In genomic region chr2:19990416-19990728, GRCh38 we compare ENCODE assay signal across 8 cellular contexts. TPM values are rescaled to one million over a fixed set of nuclear protein-coding genes. Genes with fewer than 3 reads are reported as not detected.
DNase-seq lines count a peak whose midpoint lies in the region; ATAC-seq and TF ChIP-seq lines count a peak whose summit lies in the region.

No MANE protein-coding gene starts in this region.

- H3K36me3 ChIP-seq in HEK293 (ENCODE audit: control insufficient read depth in 2 of 2, insufficient read depth in 1 of 2, low read length in 2 of 2), result peaks cover 0 to 6% of the 10 kb centered on the region in 2 experiments; a peak in 1 of 3 replicates
- H3K36me3 ChIP-seq in iPS-15b (ENCODE audit: control insufficient read depth, insufficient read depth, low read length), result no peaks in the 10 kb centered on the region
- H3K36me3 ChIP-seq in smooth muscle cell (ENCODE audit: low read depth), result no peaks in the 10 kb centered on the region

- H3K9me3 ChIP-seq in HEK293 (ENCODE audit: control insufficient read depth, insufficient read depth, low read depth, low read length) (no peaks in the 10 kb centered on the region), iPS-15b (ENCODE audit: control insufficient read depth, insufficient read depth, low read length) (no peaks in the 10 kb centered on the region), smooth muscle cell (replicated peaks; ENCODE audit: low read depth) (no peaks in the 10 kb centered on the region)

- peaks cover 9% of the 10 kb centered on the region for H3K36me3 Mint-ChIP-seq in activated T-helper 17 cell treated with anti-CD3 and anti-CD28 coated beads, Interleukin-2, amount 50 U/mL, for 72 hours (ENCODE audit: low read depth)

- H3K27ac Mint-ChIP-seq in activated T-helper 17 cell treated with anti-CD3 and anti-CD28 coated beads, Interleukin-2, amount 50 U/mL, for 72 hours, result peak overlapping the region; percentile 91

- WGBS in smooth muscle cell (ENCODE audit: low lambda C conversion rate), result 8% methylated on average over 10 of the region's 10 CpGs

- H3K27me3 ChIP-seq in iPS-15b (ENCODE audit: control insufficient read depth, insufficient read depth, low read length), result no peaks in the 10 kb centered on the region
- no peaks in the 10 kb centered on the region for H3K27me3 ChIP-seq in smooth muscle cell (ENCODE audit: low read depth)

- CTCF ChIA-PET in HEK293 (lab: Yijun Ruan, JAX), result no interaction called here

- TF ChIP-seq CTCF in HEK293 (tag by site-specific recombination; IDR thresholded peaks at IDR 0.05) (no peak; the same call in 1 of the 2 replicates), smooth muscle cell (IDR thresholded peaks at IDR 0.05; ENCODE audit: borderline replicate concordance, insufficient read depth, poor library complexity, severe bottlenecking) (no peak)

- H3K4me3 ChIP-seq in HEK293 (ENCODE audit: low read depth, low read length), result peak overlapping the region; percentile 56
- H3K4me3 ChIP-seq in iPS-15b (ENCODE audit: low read depth, low read length), result peak overlapping the region; percentile 96
- peak overlapping the region; percentile 75 for H3K4me3 ChIP-seq in smooth muscle cell

- H3K4me2 ChIP-seq in smooth muscle cell, result peak overlapping the region; percentile 86

- H3K79me2 ChIP-seq in smooth muscle cell (ENCODE audit: low read depth), result peaks cover 14% of the 10 kb centered on the region

- peak overlapping the region; percentile 92 for H2AFZ ChIP-seq in smooth muscle cell (ENCODE audit: low read depth)

- POLR2A ChIA-PET in HEK293 (lab: Yijun Ruan, JAX), result interaction anchor here (0.6 to 1.2 kb wide), 6 partner anchors 9 to 881 kb away, joined by 3 to 11 read pairs (median 4); partner anchors contain the start of gene LAPTM4A

- H3K4me3 Mint-ChIP-seq in activated T-helper 17 cell treated with anti-CD3 and anti-CD28 coated beads, Interleukin-2, amount 50 U/mL, for 72 hours, result peak overlapping the region; percentile 93

- H4K20me1 ChIP-seq in smooth muscle cell (ENCODE audit: low read depth), result no peaks in the 10 kb centered on the region

- peaks cover 16% of the 10 kb centered on the region for H3K27me3 Mint-ChIP-seq in activated T-helper 17 cell treated with anti-CD3 and anti-CD28 coated beads, Interleukin-2, amount 50 U/mL, for 72 hours

- no peak for DNase-seq in smooth muscle cell (lab: John Stamatoyannopoulos, UW; ENCODE audit: unreplicated experiment)
- DNase-seq in NCI-H82 treated with DMSO at 0.1 percent for 48 hours (lab: John Stamatoyannopoulos, UW; ENCODE audit: unreplicated experiment), result no peak

- H3K9ac ChIP-seq in iPS-15b (ENCODE audit: low read depth, low read length), result peak overlapping the region; percentile 0
- H3K9ac ChIP-seq in smooth muscle cell (ENCODE audit: low read depth), result no peak overlapping the region

- no peaks in the 10 kb centered on the region for H3K9me3 Mint-ChIP-seq in activated T-helper 17 cell treated with anti-CD3 and anti-CD28 coated beads, Interleukin-2, amount 50 U/mL, for 72 hours

- H3K4me1 Mint-ChIP-seq in activated T-helper 17 cell treated with anti-CD3 and anti-CD28 coated beads, Interleukin-2, amount 50 U/mL, for 72 hours, result peaks cover 7% of the 10 kb centered on the region

- 0 out of 2 replicates have a peak, but pooled peaks cover 3% of the 10 kb centered on the region for H3K4me1 ChIP-seq in HEK293 (ENCODE audit: control insufficient read depth, insufficient read depth, low read length)
- peaks cover 6% of the 10 kb centered on the region for H3K4me1 ChIP-seq in iPS-15b (ENCODE audit: control insufficient read depth, insufficient read depth, low read length)
- H3K4me1 ChIP-seq in smooth muscle cell (ENCODE audit: low read depth), result peaks cover 22% of the 10 kb centered on the region

- no peak for ATAC-seq in activated T-helper 17 cell treated with anti-CD3 and anti-CD28 coated beads, Interleukin-2, amount 50 U/mL, for 72 hours (replicated peaks)
- no peak for ATAC-seq in GM19351 (IDR thresholded peaks at IDR 0.05; ENCODE audit: unreplicated experiment)
- ATAC-seq in GM18861 (IDR thresholded peaks at IDR 0.05; ENCODE audit: unreplicated experiment), result no peak
- no peak for ATAC-seq in HG02763 (IDR thresholded peaks at IDR 0.05; ENCODE audit: unreplicated experiment)

- no peaks in the 10 kb centered on the region for H3F3A ChIP-seq in smooth muscle cell (ENCODE audit: low read depth)

- no peak overlapping the region; the same call in 1 of the 2 replicates for H3K27ac ChIP-seq in HEK293 (ENCODE audit: extremely low read depth, low read depth, low read length)
- H3K27ac ChIP-seq in smooth muscle cell (ENCODE audit: low read depth), result no peak overlapping the region

TF ChIP-seq in HEK293, 187 proteins besides CTCF, POLR2A, EP300 and RAD21:
- TF ChIP-seq RBAK (tag by site-specific recombination; IDR thresholded peaks at IDR 0.05), result no peak
- no peak for TF ChIP-seq ZNF274 (IDR thresholded peaks at IDR 0.05; ENCODE audit: low read length)
- TF ChIP-seq ZNF274 (tag by site-specific recombination; IDR thresholded peaks at IDR 0.05; ENCODE audit: borderline replicate concordance), result no peak
- TF ChIP-seq ZNF391 (tag by site-specific recombination; IDR thresholded peaks at IDR 0.05; ENCODE audit: borderline replicate concordance, low read depth), result 0 out of 2 replicates have a peak, but pooled peaks have one; percentile 2
- no peak for TF ChIP-seq ZBTB21 (tag by site-specific recombination; IDR thresholded peaks at IDR 0.05)
- TF ChIP-seq PRDM2 (tag by site-specific recombination; IDR thresholded peaks at IDR 0.05; ENCODE audit: borderline replicate concordance), result no peak
- TF ChIP-seq ZNF544 (tag by site-specific recombination; IDR thresholded peaks at IDR 0.05), result no peak
- TF ChIP-seq ZNF660 (tag by site-specific recombination; IDR thresholded peaks at IDR 0.05), result 0 out of 2 replicates have a peak, but pooled peaks have one; percentile 20
- no peak for TF ChIP-seq ZNF558 (tag by site-specific recombination; IDR thresholded peaks at IDR 0.05)
TF ChIP-seq in HEK293: peak in this region for 2.

RNA-seq across cellular contexts. Expression of gene WDR35, which starts 0.5 kb away (rescaled TPM):
- total RNA-seq in activated T-helper 17 cell treated with anti-CD3 and anti-CD28 coated beads, Interleukin-2, amount 50 U/mL, for 72 hours, result 1 to 10 TPM; 5.0 to 8.3 TPM
- total RNA-seq in smooth muscle cell, result 4.7 and 5.7 TPM in 2 replicates
- 0.70 and 1.6 TPM in 2 replicates for polyA plus RNA-seq in smooth muscle cell

RNA-seq across cellular contexts. Expression of gene MATN3, which starts 22.1 kb away (rescaled TPM):
- total RNA-seq in activated T-helper 17 cell treated with anti-CD3 and anti-CD28 coated beads, Interleukin-2, amount 50 U/mL, for 72 hours, result not detected
- 5.1 and 5.6 TPM in 2 replicates for total RNA-seq in smooth muscle cell
- 7.4 and 12.9 TPM in 2 replicates for polyA plus RNA-seq in smooth muscle cell
